In genomic region chrX:132092439-132093065, GRCh38 we compare ENCODE assay signal across 7 cellular contexts.
DNase-seq lines count a peak whose midpoint lies in the region; ATAC-seq and TF ChIP-seq lines count a peak whose summit lies in the region.

No MANE protein-coding gene starts in this region.

- H3K27ac ChIP-seq in VCaP = no peak overlapping the region

- ATAC-seq in HG02571 (IDR thresholded peaks at IDR 0.05; ENCODE audit: unreplicated experiment) = peak; percentile 75

- TF ChIP-seq CTCF in GM13976 (IDR thresholded peaks at IDR 0.05; ENCODE audit: borderline replicate concordance, control extremely low read depth, extremely low read depth, insufficient read depth, missing control alignments) = peak; percentile 78
- TF ChIP-seq CTCF in VCaP (conservative IDR thresholded peaks at IDR 0.05) = peak; percentile 81
- peak; percentile 78 for TF ChIP-seq CTCF in cardiac fibroblast (IDR thresholded peaks at IDR 0.05; ENCODE audit: low read depth, low read length)

- DNase-seq in GM13976 (ENCODE audit: low spot score) (peak; percentile 43), NCI-H146 treated with DMSO at 0.1 percent for 48 hours (lab: John Stamatoyannopoulos, UW; ENCODE audit: unreplicated experiment) (peak; percentile 28), cardiac fibroblast (ENCODE audit: low read depth in 2 of 2) (peak; percentile 80 to 82), left kidney (ENCODE audit: low read depth, low spot score) (peak; percentile 78)
- peak; percentile 18 for DNase-seq in stimulated activated CD8-positive, alpha-beta memory T cell treated with anti-CD3 and anti-CD28 coated beads, Interleukin-12 subunit alpha, Interleukin-12 subunit beta, amount 100 ng/mL, for 1 hour (ENCODE audit: low read depth)

- H3K4me3 ChIP-seq in cardiac fibroblast (replicated peaks in 1 of 2; ENCODE audit: low read depth in 2 of 2, low read length in 2 of 2) = no peak overlapping the region

- in situ Hi-C loops in GM13976 (cut with MboI; ENCODE audit: low sequenced_read_pairs, unreplicated experiment) = loop anchor here (25.0 kb wide), 2 partner anchors 230 to 520 kb away; no protein-coding TSS in a partner anchor

Comparison
In these comparisons a context has a peak if more than half of its experiments do, and no peak if none do; other contexts are left out.
1. DNase-seq: peak in every context shown above with its lines; median percentile 81 in cardiac fibroblast; 78 in left kidney; 43 in GM13976; 28 in NCI-H146 treated with DMSO at 0.1 percent for 48 hours; 18 in stimulated activated CD8-positive, alpha-beta memory T cell treated with anti-CD3 and anti-CD28 coated beads, Interleukin-12 subunit alpha, Interleukin-12 subunit beta, amount 100 ng/mL, for 1 hour.